26 cellular contexts compared by ENCODE assay signal in genomic region chr3:32616267-32616962, GRCh38.
"Had no signal": no experiment of that assay in that cellular context is flagged by ENCODE, and none has a peak within 500 bp of the region (broad histone marks: within the 10 kb centered on the region; RNA-seq: fewer than 3 reads in every experiment).

No MANE protein-coding gene starts in this region.

- H3K27me3 ChIP-seq: cardiac muscle cell, SJCRH30 had no signal

- H3K27ac Mint-ChIP-seq: activated CD4-positive, alpha-beta memory T cell treated with anti-CD3 and anti-CD28 coated beads, Interleukin-2, amount 10 ng/mL, durations not matched to agents 7 days and 5 days; activated CD4-positive, alpha-beta T cell treated with anti-CD3 and anti-CD28 coated beads for 36 hours; activated naive CD4-positive, alpha-beta T cell treated with anti-CD3 and anti-CD28 coated beads for 36 hours; activated naive CD8-positive, alpha-beta T cell; activated T-helper 17 cell treated with anti-CD3 and anti-CD28 coated beads, Interleukin-2, amount 50 U/mL, for 72 hours; brain had no signal

- H3K4me1 Mint-ChIP-seq: activated CD4-positive, alpha-beta memory T cell treated with anti-CD3 and anti-CD28 coated beads, Interleukin-2, amount 10 ng/mL, durations not matched to agents 7 days and 5 days; activated CD4-positive, alpha-beta T cell treated with anti-CD3 and anti-CD28 coated beads for 36 hours; activated T-helper 17 cell treated with anti-CD3 and anti-CD28 coated beads, Interleukin-2, amount 50 U/mL, for 72 hours; brain had no signal

- ATAC-seq: activated CD4-positive, alpha-beta T cell treated with anti-CD3 and anti-CD28 coated beads for 36 hours; activated T-helper 17 cell treated with anti-CD3 and anti-CD28 coated beads, Interleukin-2, amount 50 U/mL, for 72 hours had no signal

- DNase-seq: activated CD4-positive, alpha-beta memory T cell treated with anti-CD3 and anti-CD28 coated beads, Interleukin-2, amount 10 ng/mL, durations not matched to agents 7 days and 5 days; activated CD4-positive, alpha-beta T cell treated with anti-CD3 and anti-CD28 coated beads for 36 hours; activated CD4-positive, alpha-beta T cell treated with anti-CD3 and anti-CD28 coated beads, Interleukin-2, amount 50 U/mL, for 1 hour; activated gamma-delta T cell; activated naive CD4-positive, alpha-beta T cell treated with anti-CD3 and anti-CD28 coated beads for 36 hours; activated T-cell treated with anti-CD3 and anti-CD28 coated beads for 4 hours; activated T-cell treated with anti-CD3 and anti-CD28 coated beads, Interleukin-2, amount 50 U/mL, for 48 hours; amygdala; Kasumi-1; NCI-H1092; NCI-H1417 treated with DMSO at 0.1 percent for 48 hours; NCI-H1694; NCI-H2029; NCI-H2107; NCI-H510A treated with DMSO at 0.1 percent for 48 hours; NCI-H69; Right ventricle myocardium superior; SJCRH30; SK-N-SH; T-helper 1 cell; WERI-Rb-1 had no signal

- H3K27me3 Mint-ChIP-seq: brain had no signal

- H3K9me3 Mint-ChIP-seq: activated T-helper 17 cell treated with anti-CD3 and anti-CD28 coated beads, Interleukin-2, amount 50 U/mL, for 72 hours had no signal

- H3K4me3 Mint-ChIP-seq: activated CD4-positive, alpha-beta memory T cell treated with anti-CD3 and anti-CD28 coated beads, Interleukin-2, amount 10 ng/mL, durations not matched to agents 7 days and 5 days; activated CD4-positive, alpha-beta T cell treated with anti-CD3 and anti-CD28 coated beads for 36 hours; activated naive CD4-positive, alpha-beta T cell treated with anti-CD3 and anti-CD28 coated beads for 36 hours; activated naive CD8-positive, alpha-beta T cell; activated T-helper 17 cell treated with anti-CD3 and anti-CD28 coated beads, Interleukin-2, amount 50 U/mL, for 72 hours; brain had no signal

- FAIRE-seq: astrocyte had no signal

- H3K27ac ChIP-seq: cardiac muscle cell, SJCRH30, WERI-Rb-1 had no signal

- H3K36me3 Mint-ChIP-seq: brain had no signal
